Comparison of ENCODE assay signal across 1 cellular context in the genomic region with DNA sequence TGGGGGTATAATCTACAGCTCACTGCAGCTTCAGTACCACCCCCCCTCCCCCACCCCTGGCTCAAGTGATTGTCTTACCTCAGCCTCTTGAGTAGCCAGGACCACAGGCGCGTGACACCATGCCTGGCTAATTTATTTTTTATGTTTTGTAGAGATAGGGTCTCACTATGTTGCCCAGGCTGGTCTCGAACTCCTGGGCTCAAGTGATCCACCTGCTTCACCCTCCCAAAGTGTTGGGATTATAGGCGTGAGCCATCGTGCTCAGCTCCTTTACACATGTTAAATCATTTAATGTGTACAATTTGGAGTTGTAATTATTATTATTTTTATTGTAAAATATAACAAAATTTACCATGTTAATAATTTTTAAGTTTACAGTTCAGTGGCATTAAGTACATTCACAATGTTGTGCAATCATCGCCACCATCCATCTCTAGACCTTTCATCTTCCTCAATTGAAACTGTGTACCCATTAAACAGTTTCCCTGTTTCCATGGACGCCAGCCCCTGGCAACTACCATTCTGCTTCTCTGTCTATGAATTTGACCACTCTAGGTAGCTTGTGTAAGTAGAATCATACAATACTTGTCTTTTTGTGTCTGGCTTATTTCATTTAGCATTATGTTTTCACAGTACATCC.
TF ChIP-seq lines count a peak whose summit lies in the region.

No MANE protein-coding gene starts in this region.

TF ChIP-seq in GM12878, 131 proteins besides CTCF, POLR2A, EP300 and RAD21 (continued from another document):
- no peak for TF ChIP-seq SMC3 (IDR thresholded peaks at IDR 0.05; ENCODE audit: borderline replicate concordance, low read length)
- no peak for TF ChIP-seq SMAD5 (IDR thresholded peaks at IDR 0.05; ENCODE audit: low read depth)
- TF ChIP-seq, protein P1, sequence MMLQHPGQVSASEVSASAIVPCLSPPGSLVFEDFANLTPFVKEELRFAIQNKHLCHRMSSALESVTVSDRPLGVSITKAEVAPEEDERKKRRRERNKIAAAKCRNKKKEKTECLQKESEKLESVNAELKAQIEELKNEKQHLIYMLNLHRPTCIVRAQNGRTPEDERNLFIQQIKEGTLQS (IDR thresholded peaks at IDR 0.05; ENCODE audit: borderline replicate concordance, extremely low read depth, low read depth, low read length), result no peak
- TF ChIP-seq CHD2 (IDR thresholded peaks at IDR 0.05; ENCODE audit: borderline replicate concordance, low read depth, low read length), result no peak
- no peak for TF ChIP-seq FOXM1 (IDR thresholded peaks at IDR 0.05; ENCODE audit: low read depth, low read length)
- no peak for TF ChIP-seq NFIC (IDR thresholded peaks at IDR 0.05; ENCODE audit: low read depth, low read length)
- TF ChIP-seq EGR1 (IDR thresholded peaks at IDR 0.05; ENCODE audit: borderline replicate concordance in 1 of 2, low read depth in 2 of 2, low read length in 2 of 2), result no peak
- TF ChIP-seq, protein P2, sequence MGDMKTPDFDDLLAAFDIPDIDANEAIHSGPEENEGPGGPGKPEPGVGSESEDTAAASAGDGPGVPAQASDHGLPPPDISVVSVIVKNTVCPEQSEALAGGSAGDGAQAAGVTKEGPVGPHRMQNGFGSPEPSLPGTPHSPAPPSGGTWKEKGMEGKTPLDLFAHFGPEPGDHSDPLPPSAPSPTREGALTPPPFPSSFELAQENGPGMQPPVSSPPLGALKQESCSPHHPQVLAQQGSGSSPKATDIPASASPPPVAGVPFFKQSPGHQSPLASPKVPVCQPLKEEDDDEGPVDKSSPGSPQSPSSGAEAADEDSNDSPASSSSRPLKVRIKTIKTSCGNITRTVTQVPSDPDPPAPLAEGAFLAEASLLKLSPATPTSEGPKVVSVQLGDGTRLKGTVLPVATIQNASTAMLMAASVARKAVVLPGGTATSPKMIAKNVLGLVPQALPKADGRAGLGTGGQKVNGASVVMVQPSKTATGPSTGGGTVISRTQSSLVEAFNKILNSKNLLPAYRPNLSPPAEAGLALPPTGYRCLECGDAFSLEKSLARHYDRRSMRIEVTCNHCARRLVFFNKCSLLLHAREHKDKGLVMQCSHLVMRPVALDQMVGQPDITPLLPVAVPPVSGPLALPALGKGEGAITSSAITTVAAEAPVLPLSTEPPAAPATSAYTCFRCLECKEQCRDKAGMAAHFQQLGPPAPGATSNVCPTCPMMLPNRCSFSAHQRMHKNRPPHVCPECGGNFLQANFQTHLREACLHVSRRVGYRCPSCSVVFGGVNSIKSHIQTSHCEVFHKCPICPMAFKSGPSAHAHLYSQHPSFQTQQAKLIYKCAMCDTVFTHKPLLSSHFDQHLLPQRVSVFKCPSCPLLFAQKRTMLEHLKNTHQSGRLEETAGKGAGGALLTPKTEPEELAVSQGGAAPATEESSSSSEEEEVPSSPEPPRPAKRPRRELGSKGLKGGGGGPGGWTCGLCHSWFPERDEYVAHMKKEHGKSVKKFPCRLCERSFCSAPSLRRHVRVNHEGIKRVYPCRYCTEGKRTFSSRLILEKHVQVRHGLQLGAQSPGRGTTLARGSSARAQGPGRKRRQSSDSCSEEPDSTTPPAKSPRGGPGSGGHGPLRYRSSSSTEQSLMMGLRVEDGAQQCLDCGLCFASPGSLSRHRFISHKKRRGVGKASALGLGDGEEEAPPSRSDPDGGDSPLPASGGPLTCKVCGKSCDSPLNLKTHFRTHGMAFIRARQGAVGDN (IDR thresholded peaks at IDR 0.05), result no peak
- TF ChIP-seq SP1 (IDR thresholded peaks at IDR 0.05; ENCODE audit: low read depth, low read length), result no peak
- no peak for TF ChIP-seq POU2F2 (IDR thresholded peaks at IDR 0.05; ENCODE audit: borderline replicate concordance, low read depth, low read length)
- no peak for TF ChIP-seq WRNIP1 (IDR thresholded peaks at IDR 0.05; ENCODE audit: borderline replicate concordance, low read depth, low read length)
- TF ChIP-seq, protein P3, sequence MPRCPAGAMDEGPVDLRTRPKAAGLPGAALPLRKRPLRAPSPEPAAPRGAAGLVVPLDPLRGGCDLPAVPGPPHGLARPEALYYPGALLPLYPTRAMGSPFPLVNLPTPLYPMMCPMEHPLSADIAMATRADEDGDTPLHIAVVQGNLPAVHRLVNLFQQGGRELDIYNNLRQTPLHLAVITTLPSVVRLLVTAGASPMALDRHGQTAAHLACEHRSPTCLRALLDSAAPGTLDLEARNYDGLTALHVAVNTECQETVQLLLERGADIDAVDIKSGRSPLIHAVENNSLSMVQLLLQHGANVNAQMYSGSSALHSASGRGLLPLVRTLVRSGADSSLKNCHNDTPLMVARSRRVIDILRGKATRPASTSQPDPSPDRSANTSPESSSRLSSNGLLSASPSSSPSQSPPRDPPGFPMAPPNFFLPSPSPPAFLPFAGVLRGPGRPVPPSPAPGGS (IDR thresholded peaks at IDR 0.05; ENCODE audit: borderline replicate concordance, insufficient read depth, low read depth, low read length, poor library complexity, severe bottlenecking), result no peak
- TF ChIP-seq, protein P4, sequence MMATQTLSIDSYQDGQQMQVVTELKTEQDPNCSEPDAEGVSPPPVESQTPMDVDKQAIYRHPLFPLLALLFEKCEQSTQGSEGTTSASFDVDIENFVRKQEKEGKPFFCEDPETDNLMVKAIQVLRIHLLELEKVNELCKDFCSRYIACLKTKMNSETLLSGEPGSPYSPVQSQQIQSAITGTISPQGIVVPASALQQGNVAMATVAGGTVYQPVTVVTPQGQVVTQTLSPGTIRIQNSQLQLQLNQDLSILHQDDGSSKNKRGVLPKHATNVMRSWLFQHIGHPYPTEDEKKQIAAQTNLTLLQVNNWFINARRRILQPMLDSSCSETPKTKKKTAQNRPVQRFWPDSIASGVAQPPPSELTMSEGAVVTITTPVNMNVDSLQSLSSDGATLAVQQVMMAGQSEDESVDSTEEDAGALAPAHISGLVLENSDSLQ (IDR thresholded peaks at IDR 0.05), result no peak
- TF ChIP-seq, protein P5, sequence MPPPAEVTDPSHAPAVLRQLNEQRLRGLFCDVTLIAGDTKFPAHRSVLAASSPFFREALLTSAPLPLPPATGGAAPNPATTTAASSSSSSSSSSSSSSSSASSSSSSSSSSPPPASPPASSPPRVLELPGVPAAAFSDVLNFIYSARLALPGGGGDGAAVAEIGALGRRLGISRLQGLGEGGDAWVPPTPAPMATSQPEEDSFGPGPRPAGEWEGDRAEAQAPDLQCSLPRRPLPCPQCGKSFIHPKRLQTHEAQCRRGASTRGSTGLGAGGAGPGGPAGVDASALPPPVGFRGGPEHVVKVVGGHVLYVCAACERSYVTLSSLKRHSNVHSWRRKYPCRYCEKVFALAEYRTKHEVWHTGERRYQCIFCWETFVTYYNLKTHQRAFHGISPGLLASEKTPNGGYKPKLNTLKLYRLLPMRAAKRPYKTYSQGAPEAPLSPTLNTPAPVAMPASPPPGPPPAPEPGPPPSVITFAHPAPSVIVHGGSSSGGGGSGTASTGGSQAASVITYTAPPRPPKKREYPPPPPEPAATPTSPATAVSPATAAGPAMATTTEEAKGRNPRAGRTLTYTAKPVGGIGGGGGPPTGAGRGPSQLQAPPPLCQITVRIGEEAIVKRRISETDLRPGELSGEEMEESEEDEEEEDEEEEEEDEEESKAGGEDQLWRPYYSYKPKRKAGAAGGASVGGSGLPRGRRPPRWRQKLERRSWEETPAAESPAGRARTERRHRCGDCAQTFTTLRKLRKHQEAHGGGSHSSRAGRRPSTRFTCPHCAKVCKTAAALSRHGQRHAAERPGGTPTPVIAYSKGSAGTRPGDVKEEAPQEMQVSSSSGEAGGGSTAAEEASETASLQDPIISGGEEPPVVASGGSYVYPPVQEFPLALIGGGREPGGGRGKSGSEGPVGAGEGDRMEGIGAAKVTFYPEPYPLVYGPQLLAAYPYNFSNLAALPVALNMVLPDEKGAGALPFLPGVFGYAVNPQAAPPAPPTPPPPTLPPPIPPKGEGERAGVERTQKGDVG (CRISPR knock-in tag; IDR thresholded peaks at IDR 0.05), result no peak
- TF ChIP-seq SUPT20H (IDR thresholded peaks at IDR 0.05; ENCODE audit: borderline replicate concordance, control insufficient read depth, low read depth, low read length), result no peak
- TF ChIP-seq CHD1 (IDR thresholded peaks at IDR 0.05; ENCODE audit: low read depth, low read length), result no peak
- TF ChIP-seq, protein P6, sequence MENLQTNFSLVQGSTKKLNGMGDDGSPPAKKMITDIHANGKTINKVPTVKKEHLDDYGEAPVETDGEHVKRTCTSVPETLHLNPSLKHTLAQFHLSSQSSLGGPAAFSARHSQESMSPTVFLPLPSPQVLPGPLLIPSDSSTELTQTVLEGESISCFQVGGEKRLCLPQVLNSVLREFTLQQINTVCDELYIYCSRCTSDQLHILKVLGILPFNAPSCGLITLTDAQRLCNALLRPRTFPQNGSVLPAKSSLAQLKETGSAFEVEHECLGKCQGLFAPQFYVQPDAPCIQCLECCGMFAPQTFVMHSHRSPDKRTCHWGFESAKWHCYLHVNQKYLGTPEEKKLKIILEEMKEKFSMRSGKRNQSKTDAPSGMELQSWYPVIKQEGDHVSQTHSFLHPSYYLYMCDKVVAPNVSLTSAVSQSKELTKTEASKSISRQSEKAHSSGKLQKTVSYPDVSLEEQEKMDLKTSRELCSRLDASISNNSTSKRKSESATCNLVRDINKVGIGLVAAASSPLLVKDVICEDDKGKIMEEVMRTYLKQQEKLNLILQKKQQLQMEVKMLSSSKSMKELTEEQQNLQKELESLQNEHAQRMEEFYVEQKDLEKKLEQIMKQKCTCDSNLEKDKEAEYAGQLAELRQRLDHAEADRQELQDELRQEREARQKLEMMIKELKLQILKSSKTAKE (IDR thresholded peaks at IDR 0.05; ENCODE audit: low read depth, poor library complexity, severe bottlenecking), result no peak
